8 cellular contexts compared by ENCODE assay signal in genomic region chr20:62368629-62369507, GRCh38. TPM values are rescaled to one million over a fixed set of nuclear protein-coding genes. Genes with fewer than 3 reads are reported as not detected.
A peak's percentile ranks its signal among the peaks of the same experiment; 100 is the strongest.
DNase-seq lines count a peak whose midpoint lies in the region; ATAC-seq and TF ChIP-seq lines count a peak whose summit lies in the region.

No MANE protein-coding gene starts in this region.

- H3K9ac ChIP-seq in adipocyte (ENCODE audit: low read length): no peak overlapping the region
- no peak overlapping the region for H3K9ac ChIP-seq in iPS-18a (ENCODE audit: low read length)

- intact Hi-C loops in spleen (cut with DNase I; ENCODE audit: low total_unique reads): no loop called here

- 5 to 12% (median 7%) methylated on average over 17 to 26 of the region's 26 CpGs for WGBS in spleen, 5 donors

- H3K9me3 ChIP-seq in adipocyte (ENCODE audit: control insufficient read depth, low read length) (no peaks in the 10 kb centered on the region), iPS-18a (ENCODE audit: control insufficient read depth, low read depth, low read length) (no peaks in the 10 kb centered on the region), spleen (no peaks in the 10 kb centered on the region)

- ATAC-seq in GM19328 (IDR thresholded peaks at IDR 0.05; ENCODE audit: unreplicated experiment) (no peak), HG02623 (IDR thresholded peaks at IDR 0.05; ENCODE audit: unreplicated experiment) (no peak)

- no peak for TF ChIP-seq POLR2A in spleen (IDR thresholded peaks at IDR 0.05)

- peak; percentile 36 for TF ChIP-seq CTCF in AG09309 (IDR thresholded peaks at IDR 0.05; ENCODE audit: control insufficient read depth, insufficient read depth, low read depth, low read length, missing control alignments)
- TF ChIP-seq CTCF in HFF-Myc (IDR thresholded peaks at IDR 0.05; ENCODE audit: low read depth, low read length, missing control alignments): peak; percentile 24
- peak in 8 of 11 experiments; percentile 24 to 69 (median 55) for TF ChIP-seq CTCF in spleen (IDR thresholded peaks at IDR 0.05 in 8 of 11, conservative IDR thresholded peaks at IDR 0.05 in 3 of 11)

- H3K4me3 ChIP-seq in AG09309 (ENCODE audit: control insufficient read depth, low read depth, low read length): no peak overlapping the region
- H3K4me3 ChIP-seq in HFF-Myc (replicated peaks; ENCODE audit: low read depth, low read length): no peak overlapping the region
- no peak overlapping the region for H3K4me3 ChIP-seq in adipocyte (ENCODE audit: low read length)
- peak overlapping the region; percentile 53 for H3K4me3 ChIP-seq in iPS-18a (ENCODE audit: low read length)
- peak overlapping the region in 2 of 8 donors; percentile 76 to 90 for H3K4me3 ChIP-seq in spleen

- H3K4me1 ChIP-seq in adipocyte (ENCODE audit: control insufficient read depth, insufficient read depth, low read length) (peaks cover 38% of the 10 kb centered on the region), iPS-18a (ENCODE audit: control insufficient read depth, low read depth, low read length) (peaks cover 41% of the 10 kb centered on the region), spleen (peaks cover 13 to 63% (median 51%) of the 10 kb centered on the region in 6 donors)

- H3K36me3 ChIP-seq in adipocyte (ENCODE audit: control insufficient read depth, insufficient read depth, low read length, severe bottlenecking) (no peaks in the 10 kb centered on the region), iPS-18a (ENCODE audit: control insufficient read depth, low read depth, low read length) (no peaks in the 10 kb centered on the region), spleen (no peaks in the 10 kb centered on the region)

- H3K27ac ChIP-seq in iPS-18a (ENCODE audit: low read length) (no peak overlapping the region), spleen (peak overlapping the region in 3 of 8 donors; percentile 59 to 86 (median 83))

- no peaks in the 10 kb centered on the region for H3K27me3 ChIP-seq in adipocyte (replicated peaks; ENCODE audit: control insufficient read depth, insufficient read depth, low read length)
- H3K27me3 ChIP-seq in iPS-18a (ENCODE audit: control insufficient read depth, insufficient read depth, low read length): no peaks in the 10 kb centered on the region
- peaks cover 0 to 79% (median 32%) of the 10 kb centered on the region in 7 donors for H3K27me3 ChIP-seq in spleen (replicated peaks in 1 of 7)

- DNase-seq in AG09309 (ENCODE audit: low read depth): no peak
- no peak for DNase-seq in HFF-Myc (ENCODE audit: extremely low read depth, low read depth)
- peak; percentile 67 for DNase-seq in adipocyte (ENCODE audit: low read depth)
- no peak for DNase-seq in spleen
- DNase-seq in KG1 (lab: John Stamatoyannopoulos, UW): no peak

RNA-seq across cellular contexts. Expression of gene LAMA5, which starts 1.8 kb away (rescaled TPM):
- total RNA-seq in spleen: 100 to 1,000 TPM in 4 of 7 donors, 10 to 100 TPM in 3; 69.8 to 203 (median 108) TPM
- polyA plus RNA-seq in spleen: 100 to 1,000 TPM in 2 of 3 donors, 10 to 100 TPM in 1; 46.5 to 266 (median 128) TPM

RNA-seq across cellular contexts. Expression of gene RPS21, which starts 18.0 kb away (rescaled TPM):
- total RNA-seq in spleen: 1,000 to 10,000 TPM; 1,168 to 3,909 (median 1,666) TPM
- polyA plus RNA-seq in spleen: over 10,000 TPM in 2 of 3 donors, 1,000 to 10,000 TPM in 1; 9,792 to 11,722 (median 10,372) TPM

RNA-seq across cellular contexts. Expression of gene CABLES2, which starts 38.2 kb away (rescaled TPM):
- 1 to 10 TPM; 3.9 to 5.9 (median 4.1) TPM for total RNA-seq in spleen
- polyA plus RNA-seq in spleen: 1 to 10 TPM; 2.0 to 2.7 (median 2.4) TPM

RNA-seq across cellular contexts. Expression of gene RBBP8NL, which starts 58.5 kb away (rescaled TPM):
- total RNA-seq in spleen: not detected
- under 1 TPM in 1 of 3 donors, not detected in 2; 0.03 TPM for polyA plus RNA-seq in spleen
